ENCODE assay signal across 1 cellular context in the genomic region with DNA sequence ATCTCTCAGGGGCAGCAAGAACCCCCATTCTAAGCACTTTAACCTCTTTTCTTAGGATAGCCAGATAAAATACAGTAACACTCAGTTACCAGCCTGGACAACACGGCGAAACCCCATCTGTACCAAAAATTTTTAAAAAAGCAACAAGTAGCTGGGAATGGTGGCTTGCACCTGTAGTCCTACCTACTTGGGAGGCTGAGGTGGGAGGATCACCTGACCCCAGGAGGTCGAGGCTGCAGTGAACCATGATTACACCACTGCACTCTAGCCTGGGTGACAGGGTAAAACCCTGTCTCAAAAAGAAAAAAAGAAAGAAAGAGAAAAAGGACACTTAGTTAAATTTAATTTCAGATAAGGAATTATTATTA.
TF ChIP-seq lines count a peak whose summit lies in the region.

No MANE protein-coding gene starts in this region.

TF ChIP-seq in H1, 55 proteins besides CTCF, POLR2A, EP300 and RAD21:
- TF ChIP-seq TCF12 (IDR thresholded peaks at IDR 0.05; ENCODE audit: low read depth, low read length) (no peak), MAFK (IDR thresholded peaks at IDR 0.05; ENCODE audit: low read depth, low read length) (no peak), SIRT6 (IDR thresholded peaks at IDR 0.05; ENCODE audit: low read length) (no peak), BACH1 (IDR thresholded peaks at IDR 0.05; ENCODE audit: low read length) (no peak), SIN3A (conservative IDR thresholded peaks at IDR 0.05 in 1 of 2, IDR thresholded peaks at IDR 0.05 in 1 of 2; ENCODE audit: low read depth in 1 of 2, low read length in 2 of 2) (no peak), SAP30 (IDR thresholded peaks at IDR 0.05; ENCODE audit: insufficient read depth, insufficient replicate concordance, low read length) (no peak), KDM5A (IDR thresholded peaks at IDR 0.05; ENCODE audit: low read length) (no peak)
